Comparison of ENCODE assay signal across 18 cellular contexts in genomic region chr6:4287811-4288244, GRCh38.
DNase-seq lines count a peak whose midpoint lies in the region; ATAC-seq lines count a peak whose summit lies in the region.
"Had no signal": no experiment of that assay in that cellular context is flagged by ENCODE, and none has a peak within 500 bp of the region (broad histone marks: within the 10 kb centered on the region; RNA-seq: fewer than 3 reads in every experiment).

No MANE protein-coding gene starts in this region.

- no peak overlapping the region for H3K27ac ChIP-seq in mesenchymal stem cell (ENCODE audit: low read length, poor library complexity, severe bottlenecking)
- H3K27ac ChIP-seq: BLaER1, brain microvascular endothelial cell, SK-N-MC, vagina had no signal

- H3K27me3 ChIP-seq in mesenchymal stem cell (ENCODE audit: control insufficient read depth in 1 of 2, insufficient read depth in 1 of 2, low read length in 2 of 2), result peaks cover 10 to 12% of the 10 kb centered on the region in 2 experiments
- H3K27me3 ChIP-seq: BLaER1, MG63, vagina had no signal

- H2BK5ac ChIP-seq in mesenchymal stem cell (ENCODE audit: low read depth, low read length, poor library complexity, severe bottlenecking), result no peak overlapping the region

- no peak overlapping the region for H3K4me2 ChIP-seq in mesenchymal stem cell (ENCODE audit: low read length, poor library complexity, severe bottlenecking)

- no peak overlapping the region for H2BK12ac ChIP-seq in mesenchymal stem cell (ENCODE audit: low read length in 2 of 2)

- no peak overlapping the region for H4K8ac ChIP-seq in mesenchymal stem cell (ENCODE audit: low read length)

- H3K4me1 ChIP-seq in mesenchymal stem cell (ENCODE audit: control insufficient read depth, insufficient read depth, low read depth, low read length), result peaks cover 7% of the 10 kb centered on the region
- H3K4me1 ChIP-seq: vagina had no signal

- H3K36me3 ChIP-seq in mesenchymal stem cell (ENCODE audit: control insufficient read depth in 1 of 2, insufficient read depth in 2 of 2, low read depth in 1 of 2, low read length in 2 of 2), result no peaks in the 10 kb centered on the region
- H3K36me3 ChIP-seq: BLaER1, brain microvascular endothelial cell, MG63, vagina had no signal

- no peak overlapping the region for H2AFZ ChIP-seq in mesenchymal stem cell (ENCODE audit: low read depth, low read length)

- WGBS in mesenchymal stem cell, result 67% methylated on average over 10 of the region's 11 CpGs

- no peaks in the 10 kb centered on the region for H3K79me1 ChIP-seq in mesenchymal stem cell (replicated peaks; ENCODE audit: low read length, poor library complexity, severe bottlenecking)

- no peak for ATAC-seq in HG02840 (IDR thresholded peaks at IDR 0.05; ENCODE audit: low FRiP score, unreplicated experiment)
- ATAC-seq in HG02623 (IDR thresholded peaks at IDR 0.05; ENCODE audit: unreplicated experiment), result no peak
- ATAC-seq: activated CD8-positive, alpha-beta memory T cell treated with anti-CD3 and anti-CD28 coated beads, Interleukin-2, amount 10 ng/mL, durations not matched to agents 7 days and 5 days had no signal

- H4K91ac ChIP-seq in mesenchymal stem cell (ENCODE audit: low read length), result no peak overlapping the region

- peak overlapping the region in 1 of 2 experiments; percentile 37 for H3K18ac ChIP-seq in mesenchymal stem cell (ENCODE audit: low read depth in 1 of 2, low read length in 2 of 2)

- no peak overlapping the region for H3K4ac ChIP-seq in mesenchymal stem cell (ENCODE audit: low read depth in 1 of 2, low read length in 2 of 2)

- no peak overlapping the region for H3K14ac ChIP-seq in mesenchymal stem cell (ENCODE audit: low read length in 2 of 2)

- DNase-seq in NCI-H345 (lab: John Stamatoyannopoulos, UW) (peak; percentile 5), NCI-H345 treated with DMSO at 0.1 percent for 48 hours (lab: John Stamatoyannopoulos, UW; ENCODE audit: unreplicated experiment) (no peak), NCI-H69 (lab: John Stamatoyannopoulos, UW) (peak; percentile 80), cerebellum (ENCODE audit: low spot score) (peak; percentile 72), retina (peak; percentile 77), mesenchymal stem cell (no peak)
- DNase-seq: activated CD4-positive, CD25-positive, alpha-beta regulatory T cell treated with anti-CD3 and anti-CD28 coated beads, Interleukin-2, amount 50 U/mL, for 72 hours; activated CD8-positive, alpha-beta memory T cell treated with anti-CD3 and anti-CD28 coated beads, Interleukin-2, amount 10 ng/mL, durations not matched to agents 7 days and 5 days; brain microvascular endothelial cell; dermis blood vessel endothelial cell; MG63; NCI-H510A; T-helper 9 cell had no signal

- no peak overlapping the region for H3K9ac ChIP-seq in mesenchymal stem cell (ENCODE audit: low read length)
- H3K9ac ChIP-seq: BLaER1 had no signal

- H2BK15ac ChIP-seq in mesenchymal stem cell (ENCODE audit: low read depth, poor library complexity, severe bottlenecking), result no peak overlapping the region

- no peak overlapping the region for H2BK120ac ChIP-seq in mesenchymal stem cell (ENCODE audit: low read depth, low read length)

- H3K23ac ChIP-seq in mesenchymal stem cell (ENCODE audit: low read length in 2 of 2), result no peak overlapping the region

- no peak overlapping the region for H2AK5ac ChIP-seq in mesenchymal stem cell (ENCODE audit: low read length, severe bottlenecking)

- H3K4me3 ChIP-seq in mesenchymal stem cell (ENCODE audit: insufficient read depth in 1 of 2, low read depth in 1 of 2, low read length in 2 of 2), result no peak overlapping the region
- H3K4me3 ChIP-seq: BLaER1, MG63, SK-N-MC, vagina had no signal

- no peaks in the 10 kb centered on the region for H3K9me3 ChIP-seq in mesenchymal stem cell (ENCODE audit: control insufficient read depth, low read length)
- H3K9me3 ChIP-seq: BLaER1, MG63, vagina had no signal

Comparison
In these comparisons a context has a peak if more than half of its experiments do, and no peak if none do; other contexts are left out.
1. DNase-seq: peak in NCI-H345 (single experiment), NCI-H69 (single experiment), cerebellum (single experiment) and retina (single experiment); none in NCI-H345 treated with DMSO at 0.1 percent for 48 hours (single experiment) and mesenchymal stem cell (single experiment).